In genomic region chr11:36702330-36703054, GRCh38 we compare ENCODE assay signal across 7 cellular contexts.
DNase-seq lines count a peak whose midpoint lies in the region; ATAC-seq and TF ChIP-seq lines count a peak whose summit lies in the region.

No MANE protein-coding gene starts in this region.

- no peaks in the 10 kb centered on the region for H3K9me3 ChIP-seq in uterus

- no peaks in the 10 kb centered on the region for H3K36me3 Mint-ChIP-seq in chondrocyte (ENCODE audit: low read depth)

- TF ChIP-seq CTCF in GM12864 (IDR thresholded peaks at IDR 0.05; ENCODE audit: low read depth, low read length, missing control alignments) (peak; percentile 75), chondrocyte (IDR thresholded peaks at IDR 0.05) (peak; percentile 90), uterus (IDR thresholded peaks at IDR 0.05) (peak; percentile 48 to 66 (median 64))

- H3K9me3 Mint-ChIP-seq in chondrocyte (ENCODE audit: low read depth) = no peaks in the 10 kb centered on the region

- H3K27me3 ChIP-seq in uterus = no peaks in the 10 kb centered on the region

- peak; percentile 86 for ATAC-seq in GM21737 (IDR thresholded peaks at IDR 0.05; ENCODE audit: unreplicated experiment)

- no peaks in the 10 kb centered on the region for H3K4me1 ChIP-seq in uterus

- no peaks in the 10 kb centered on the region for H3K36me3 ChIP-seq in uterus

- no peak overlapping the region for H3K27ac Mint-ChIP-seq in chondrocyte (ENCODE audit: unreplicated experiment)

- intact Hi-C loops in uterus (cut with DNase I; ENCODE audit: low total_unique reads) = no loop called here

- no peak overlapping the region for H3K4me3 ChIP-seq in GM12864 (ENCODE audit: low read depth, low read length)
- no peak overlapping the region for H3K4me3 ChIP-seq in uterus

- no peak overlapping the region for H3K4me3 Mint-ChIP-seq in chondrocyte (ENCODE audit: unreplicated experiment)

- peak; percentile 49 for DNase-seq in GM12864 (ENCODE audit: low read depth)
- peak; percentile 64 for DNase-seq in HuH-7.5 (ENCODE audit: low spot score)
- peak; percentile 61 for DNase-seq in NOMO-1 treated with dmso at 0.1 percent for 144 hours (lab: John Stamatoyannopoulos, UW; ENCODE audit: unreplicated experiment)
- no peak for DNase-seq in chondrocyte (ENCODE audit: low spot score)
- peak; percentile 93 for DNase-seq in left kidney (ENCODE audit: low read depth, low spot score)
- no peak for DNase-seq in uterus

- no peaks in the 10 kb centered on the region for H3K4me1 Mint-ChIP-seq in chondrocyte (ENCODE audit: low read depth)

- H3K27me3 Mint-ChIP-seq in chondrocyte (ENCODE audit: low read depth) = peaks cover 52% of the 10 kb centered on the region

- H3K27ac ChIP-seq in uterus = no peak overlapping the region

- no peak for TF ChIP-seq POLR2A in uterus (IDR thresholded peaks at IDR 0.05)

Comparison
In these comparisons a context has a peak if more than half of its experiments do, and no peak if none do; other contexts are left out.
1. DNase-seq: peak in GM12864 (single experiment), HuH-7.5 (single experiment), NOMO-1 treated with dmso at 0.1 percent for 144 hours (single experiment) and left kidney (single experiment); none in chondrocyte (single experiment) and uterus (0 of 2).
2. Peak in every context shown above with its lines, with median percentiles within 50 percentile points of each other: CTCF ChIP-seq.